8 cellular contexts compared by ENCODE assay signal in the genomic region with DNA sequence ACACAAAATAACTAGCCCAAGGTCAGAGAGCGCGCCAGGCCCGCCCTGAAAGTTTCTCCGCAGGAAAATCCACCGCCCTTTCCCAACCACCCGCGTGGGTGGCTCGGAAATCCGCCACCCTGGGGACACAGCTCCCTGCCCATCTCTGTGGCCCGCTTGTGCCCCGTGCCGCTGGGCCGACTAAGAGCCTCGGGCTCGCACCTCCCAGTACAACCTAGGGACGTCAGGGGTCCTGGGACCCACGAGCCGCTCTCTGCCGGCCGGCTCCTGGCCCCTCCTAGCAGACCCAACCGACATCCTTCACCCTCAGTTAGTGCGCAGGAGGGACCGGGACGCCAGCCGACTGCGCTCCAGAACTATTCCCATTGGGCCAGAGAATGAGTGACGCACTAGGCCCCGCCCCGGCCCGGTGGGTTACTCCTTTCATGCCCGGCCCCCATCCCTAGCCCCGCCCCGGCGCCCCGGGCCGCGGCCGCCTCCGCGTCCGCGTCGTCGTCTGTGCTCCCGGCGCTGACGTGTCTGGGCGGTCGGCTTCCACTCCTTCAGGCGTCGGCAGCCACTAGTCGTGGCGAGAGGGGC. TPM values are rescaled to one million over a fixed set of nuclear protein-coding genes. Genes with fewer than 3 reads are reported as not detected.
DNase-seq lines count a peak whose midpoint lies in the region; ATAC-seq and TF ChIP-seq lines count a peak whose summit lies in the region.

No MANE protein-coding gene starts in this region.

- H2BK15ac ChIP-seq in IMR-90 (ENCODE audit: low read depth, low read length), result peak overlapping the region; percentile 60; the same call in 1 of the 3 replicates

- H4K91ac ChIP-seq in IMR-90 (ENCODE audit: insufficient read depth, low read depth, low read length), result peak overlapping the region; percentile 92

- peak overlapping the region; percentile 85 for H2BK5ac ChIP-seq in IMR-90 (ENCODE audit: low read depth, low read length, poor library complexity, severe bottlenecking)

- H3K79me1 ChIP-seq in IMR-90 (ENCODE audit: low read depth in 1 of 2, low read length in 2 of 2), result peaks cover 3 to 25% of the 10 kb centered on the region in 2 experiments; a peak in 3 of 4 replicates

- dilution Hi-C loops in IMR-90 (cut with HindIII; ENCODE audit: low sequenced_read_pairs, unreplicated experiment), result no loop called here

- intact Hi-C loops in IMR-90 (cut with micrococcal nuclease), result loop anchor here (1.0 to 5.0 kb wide), 3 partner anchors 22 to 504 kb away; no protein-coding TSS in a partner anchor
- intact Hi-C loops in OCI-LY7 (cut with micrococcal nuclease; ENCODE audit: unreplicated experiment), result loop anchor here (1.0 kb wide), 1 partner anchor 63 kb away; no protein-coding TSS in a partner anchor

- H3K4ac ChIP-seq in IMR-90 (ENCODE audit: low read depth, low read length), result peak overlapping the region; percentile 86

- ATAC-seq in GM21529 (IDR thresholded peaks at IDR 0.05; ENCODE audit: unreplicated experiment) (peak; percentile 95), IMR-90 (ENCODE audit: low read depth) (peak; percentile 97)

- H2AK9ac ChIP-seq in IMR-90 (replicated peaks; ENCODE audit: low read depth, low read length, poor library complexity), result peak overlapping the region; percentile 90

- H3K56ac ChIP-seq in IMR-90 (ENCODE audit: extremely low read depth, insufficient read depth, low read length), result peak overlapping the region; percentile 55

- in situ Hi-C loops in IMR-90 (cut with MboI; ENCODE audit: low sequenced_read_pairs), result no loop called here

- peak overlapping the region; percentile 69 for H3K14ac ChIP-seq in IMR-90 (replicated peaks; ENCODE audit: low read depth, low read length)

- no peak overlapping the region; the same call in 1 of the 2 replicates for H2AK5ac ChIP-seq in IMR-90 (ENCODE audit: low read depth, low read length)

- peaks cover 17% of the 10 kb centered on the region; the same call in 1 of the 2 replicates for H3K79me2 ChIP-seq in OCI-LY7 (ENCODE audit: insufficient read depth, low read depth, low read length)

- H3K4me3 ChIP-seq in IMR-90 (ENCODE audit: insufficient read depth, low read depth, low read length) (peak overlapping the region; percentile 94), OCI-LY7 (ENCODE audit: low read depth, low read length, poor library complexity, severe bottlenecking) (peak overlapping the region; percentile 83)

- TF ChIP-seq CTCF in IMR-90 (conservative IDR thresholded peaks at IDR 0.05; ENCODE audit: low read depth, low read length) (no peak), OCI-LY7 (conservative IDR thresholded peaks at IDR 0.05; ENCODE audit: low read length) (no peak)

- H3K4me2 ChIP-seq in IMR-90 (ENCODE audit: low read depth, low read length) (peak overlapping the region; percentile 44), OCI-LY7 (ENCODE audit: low read length) (peak overlapping the region; percentile 99)

- peak overlapping the region; percentile 95 for H2AFZ ChIP-seq in IMR-90 (replicated peaks; ENCODE audit: low read length, poor library complexity)
- H2AFZ ChIP-seq in OCI-LY7 (ENCODE audit: low read length), result peak overlapping the region; percentile 97

- peak overlapping the region; percentile 5 for H3K18ac ChIP-seq in IMR-90 (ENCODE audit: low read depth, low read length)

- peak overlapping the region; percentile 83 to 88; a peak in 3 of 4 replicates for H4K8ac ChIP-seq in IMR-90 (ENCODE audit: low read depth in 2 of 2, low read length in 2 of 2)

- H3K4me1 ChIP-seq in IMR-90 (ENCODE audit: control insufficient read depth, insufficient read depth, low read length), result peaks cover 10% of the 10 kb centered on the region
- peaks cover 14% of the 10 kb centered on the region for H3K4me1 ChIP-seq in OCI-LY7 (ENCODE audit: insufficient read depth, low read length, poor library complexity, severe bottlenecking)

- peak overlapping the region; percentile 80 for H2BK120ac ChIP-seq in IMR-90 (ENCODE audit: low read depth, low read length)

- no peaks in the 10 kb centered on the region for H3K9me2 ChIP-seq in OCI-LY7 (ENCODE audit: insufficient read depth, low read length)

- BruUV-seq in IMR-90 (replicated peaks; lab: Mats Ljungman, UMichigan), result TSS peak; percentile 89
- no TSS peak for BruUV-seq in OCI-LY7 (replicated peaks; lab: Mats Ljungman, UMichigan)

- H3K9ac ChIP-seq in IMR-90 (ENCODE audit: low read depth, low read length), result peak overlapping the region; percentile 74

- no peaks in the 10 kb centered on the region for H3K9me3 ChIP-seq in IMR-90 (ENCODE audit: control insufficient read depth, insufficient read depth, low read length)
- H3K9me3 ChIP-seq in OCI-LY7 (ENCODE audit: low read length), result no peaks in the 10 kb centered on the region

- CTCF ChIA-PET in IMR-90 (lab: Yijun Ruan, JAX) (no interaction called here), OCI-LY7 (lab: Charles Lee; ENCODE audit: unreplicated experiment) (no interaction called here)

- peak; percentile 5; the same call in 1 of the 2 replicates for TF ChIP-seq RAD21 in IMR-90 (IDR thresholded peaks at IDR 0.05; ENCODE audit: low read length)

- H3K23ac ChIP-seq in IMR-90 (ENCODE audit: low read depth, low read length), result peak overlapping the region; percentile 79

- H4K5ac ChIP-seq in IMR-90 (ENCODE audit: low read depth, low read length), result peak overlapping the region; percentile 8

- TF ChIP-seq POLR2A in IMR-90 (IDR thresholded peaks at IDR 0.05; ENCODE audit: low read depth, low read length), result peak; percentile 90

- DNase-seq in DMS114 treated with DMSO at 0.1 percent for 48 hours (lab: John Stamatoyannopoulos, UW; ENCODE audit: unreplicated experiment), result peak; percentile 98
- DNase-seq in IMR-90, result peak; percentile 96
- DNase-seq in OCI-LY7 (ENCODE audit: low spot score), result peak; percentile 95
- peak; percentile 98 for DNase-seq in activated T-cell treated with anti-CD3 and anti-CD28 coated beads for 4 hours
- peak; percentile 73 for DNase-seq in epithelial cell of prostate (ENCODE audit: low read depth, low spot score)
- DNase-seq in mucosa of gallbladder (ENCODE audit: low spot score), result peak; percentile 98
- peak; percentile 98 for DNase-seq in stimulated activated CD8-positive, alpha-beta memory T cell treated with anti-CD3 and anti-CD28 coated beads, Interleukin-4, amount 100 ng/mL, for 24 hours (ENCODE audit: low read depth)

- POLR2A ChIA-PET in IMR-90 (lab: Charles Lee; ENCODE audit: unreplicated experiment) (interaction anchor here (0.6 kb wide), 1 partner anchor 235 kb away, joined by 4 read pairs; no protein-coding TSS in a partner anchor), OCI-LY7 (lab: Charles Lee) (interaction anchor here (1.1 kb wide), 2 partner anchors 29 to 62 kb away, joined by 3 to 4 read pairs; no protein-coding TSS in a partner anchor)

- no peak overlapping the region for H2BK20ac ChIP-seq in IMR-90 (ENCODE audit: low read depth, low read length)

- H3K27me3 ChIP-seq in IMR-90 (ENCODE audit: control insufficient read depth, insufficient read depth, low read length), result no peaks in the 10 kb centered on the region

- peaks cover 26% of the 10 kb centered on the region for H4K20me1 ChIP-seq in IMR-90 (ENCODE audit: insufficient read depth, low read length)
- H4K20me1 ChIP-seq in OCI-LY7 (ENCODE audit: insufficient read depth, low read length), result no peaks in the 10 kb centered on the region

- H3K36me3 ChIP-seq in IMR-90 (ENCODE audit: control insufficient read depth, insufficient read depth, low read length) (peaks cover under 1% of the 10 kb centered on the region; the same call in 1 of the 2 replicates), OCI-LY7 (ENCODE audit: insufficient read depth, low read length) (peaks cover 3% of the 10 kb centered on the region)

- H3K9me1 ChIP-seq in IMR-90 (ENCODE audit: insufficient read depth, low read length), result peaks cover 6% of the 10 kb centered on the region

- H3K27ac ChIP-seq in IMR-90 (ENCODE audit: insufficient read depth, low read length), result peak overlapping the region; percentile 79
- H3K27ac ChIP-seq in OCI-LY7 (ENCODE audit: low read depth, low read length, poor library complexity, severe bottlenecking), result no peak overlapping the region
- H3K27ac ChIP-seq in epithelial cell of prostate, result peak overlapping the region; percentile 91

- 0% methylated on average over 16 of the region's 53 CpGs; no CpG with 5 or more reads in 1 of the 2 experiments for WGBS in IMR-90 (ENCODE audit: extremely low coverage in 2 of 2, insufficient read length in 1 of 2), 2 experiments

TF ChIP-seq in IMR-90, 13 proteins besides CTCF, POLR2A, EP300 and RAD21:
- TF ChIP-seq CEBPB (IDR thresholded peaks at IDR 0.05; ENCODE audit: low read depth, low read length) (no peak), RFX5 (IDR thresholded peaks at IDR 0.05; ENCODE audit: low read depth, low read length) (no peak), FOS (IDR thresholded peaks at IDR 0.05; ENCODE audit: low read depth, low read length) (no peak), BHLHE40 (IDR thresholded peaks at IDR 0.05; ENCODE audit: low read depth, low read length) (no peak), RCOR1 (IDR thresholded peaks at IDR 0.05; ENCODE audit: insufficient replicate concordance, low read length) (no peak)
- TF ChIP-seq, protein P1, sequence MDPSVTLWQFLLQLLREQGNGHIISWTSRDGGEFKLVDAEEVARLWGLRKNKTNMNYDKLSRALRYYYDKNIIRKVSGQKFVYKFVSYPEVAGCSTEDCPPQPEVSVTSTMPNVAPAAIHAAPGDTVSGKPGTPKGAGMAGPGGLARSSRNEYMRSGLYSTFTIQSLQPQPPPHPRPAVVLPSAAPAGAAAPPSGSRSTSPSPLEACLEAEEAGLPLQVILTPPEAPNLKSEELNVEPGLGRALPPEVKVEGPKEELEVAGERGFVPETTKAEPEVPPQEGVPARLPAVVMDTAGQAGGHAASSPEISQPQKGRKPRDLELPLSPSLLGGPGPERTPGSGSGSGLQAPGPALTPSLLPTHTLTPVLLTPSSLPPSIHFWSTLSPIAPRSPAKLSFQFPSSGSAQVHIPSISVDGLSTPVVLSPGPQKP (IDR thresholded peaks at IDR 0.05; ENCODE audit: borderline replicate concordance, low read depth, low read length), result no peak

RNA-seq across cellular contexts. Expression of a gene that starts 0.4 kb away (rescaled TPM):
- total RNA-seq in IMR-90 (2012; rRNA removed), result 196 and 255 TPM in 2 replicates
- 77.9 and 93.4 TPM in 2 replicates for polyA plus RNA-seq in IMR-90 (2012; rRNA removed)
- polyA plus RNA-seq in IMR-90 (2012; cell fraction: cytosol; rRNA removed), result 14.1 and 26.1 TPM in 2 replicates
- polyA plus RNA-seq in IMR-90 (2012; cell fraction: nucleus; rRNA removed; ENCODE audit: low replicate concordance), result 6.8 and 75.5 TPM in 2 replicates
- 30.0 and 32.1 TPM in 2 replicates for total RNA-seq in OCI-LY7 (2014; rRNA removed; shearing (Covaris generic))
- 39.0 and 41.2 TPM in 2 replicates for total RNA-seq in OCI-LY7 (2022)
- total RNA-seq in mucosa of gallbladder, result 34.2 TPM
